ENCODE assay signal across 8 cellular contexts in the genomic region with DNA sequence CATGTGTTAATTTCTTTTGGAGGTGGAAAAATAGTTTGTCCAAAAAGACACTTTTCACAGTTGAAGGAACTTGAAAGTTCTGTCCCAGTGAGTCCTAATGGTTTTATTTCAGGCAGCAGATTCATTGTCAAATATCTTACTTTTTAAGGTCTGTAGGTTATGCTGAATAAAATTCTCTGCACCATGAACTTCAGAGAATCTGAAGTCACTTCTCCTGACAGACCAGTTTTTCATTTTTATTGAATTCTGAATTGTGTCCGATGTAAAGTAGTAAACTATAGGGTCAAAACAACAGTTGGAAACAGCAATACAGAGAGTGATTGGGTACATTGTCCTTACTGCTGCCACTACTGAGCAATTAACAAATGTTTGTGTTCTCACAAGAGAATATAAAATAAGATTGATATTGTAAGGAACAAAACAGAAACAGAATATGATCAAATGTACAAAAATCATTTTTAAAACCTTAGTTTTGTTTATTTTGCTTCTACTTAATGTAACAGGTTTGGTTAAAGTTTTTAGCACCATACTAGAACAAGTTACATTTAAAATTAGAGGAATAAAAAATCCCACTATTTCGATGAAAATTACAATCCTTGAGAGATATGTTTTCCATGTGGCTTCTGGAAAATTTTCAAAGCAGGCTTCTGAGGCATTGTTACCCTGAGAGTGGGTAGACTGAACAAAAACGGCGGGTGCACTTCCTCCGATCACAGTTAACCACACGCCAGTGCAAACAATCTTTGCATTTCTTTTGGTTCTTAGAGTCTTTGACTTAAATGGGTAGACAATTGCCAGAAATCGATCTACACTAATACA. TPM values are rescaled to one million over a fixed set of nuclear protein-coding genes. Genes with fewer than 3 reads are reported as not detected.
DNase-seq lines count a peak whose midpoint lies in the region; ATAC-seq, FAIRE-seq and TF ChIP-seq lines count a peak whose summit lies in the region.

No MANE protein-coding gene starts in this region.

- peak overlapping the region; percentile 97 for H3K27ac Mint-ChIP-seq in activated CD4-positive, alpha-beta memory T cell treated with anti-CD3 and anti-CD28 coated beads for 36 hours
- no peak overlapping the region for H3K27ac Mint-ChIP-seq in stimulated activated memory B cell treated with anti-CD40 and anti-IgM and Interleukin-4, amounts not matched to agents 10 μg/mL and 1 μg/mL and 100 μg/mL, for 72 hours

- CTCF ChIA-PET in activated CD4-positive, alpha-beta memory T cell treated with anti-CD3 and anti-CD28 coated beads for 36 hours (lab: Charles Lee) = no interaction called here

- no peaks in the 10 kb centered on the region for H3K27me3 ChIP-seq in pancreas

- peaks cover 48% of the 10 kb centered on the region for H3K4me1 Mint-ChIP-seq in activated CD4-positive, alpha-beta memory T cell treated with anti-CD3 and anti-CD28 coated beads for 36 hours (ENCODE audit: low read depth)
- no peaks in the 10 kb centered on the region for H3K4me1 Mint-ChIP-seq in stimulated activated memory B cell treated with anti-CD40 and anti-IgM and Interleukin-4, amounts not matched to agents 10 μg/mL and 1 μg/mL and 100 μg/mL, for 72 hours

- H3K9me3 ChIP-seq in pancreas = no peaks in the 10 kb centered on the region

- peak; percentile 42 for DNase-seq in activated CD4-positive, alpha-beta memory T cell treated with anti-CD3 and anti-CD28 coated beads for 36 hours
- DNase-seq in fibroblast of the aortic adventitia (ENCODE audit: low read depth) (peak; percentile 29), pancreas (no peak), retina (no peak)

- H3K4me3 Mint-ChIP-seq in activated CD4-positive, alpha-beta memory T cell treated with anti-CD3 and anti-CD28 coated beads for 36 hours = peak overlapping the region; percentile 94
- H3K4me3 Mint-ChIP-seq in stimulated activated memory B cell treated with anti-CD40 and anti-IgM and Interleukin-4, amounts not matched to agents 10 μg/mL and 1 μg/mL and 100 μg/mL, for 72 hours = no peak overlapping the region

- 18 to 21% methylated on average over 7 of the region's 7 CpGs for WGBS in pancreas, 2 donors

- H3K9me3 Mint-ChIP-seq in activated CD4-positive, alpha-beta memory T cell treated with anti-CD3 and anti-CD28 coated beads for 36 hours = no peaks in the 10 kb centered on the region
- no peaks in the 10 kb centered on the region for H3K9me3 Mint-ChIP-seq in stimulated activated memory B cell treated with anti-CD40 and anti-IgM and Interleukin-4, amounts not matched to agents 10 μg/mL and 1 μg/mL and 100 μg/mL, for 72 hours

- intact Hi-C loops in activated CD4-positive, alpha-beta memory T cell treated with anti-CD3 and anti-CD28 coated beads for 36 hours (cut with micrococcal nuclease) = loop anchor here (1.0 to 5.0 kb wide), 4 partner anchors 8 to 79 kb away; no protein-coding TSS in a partner anchor
- intact Hi-C loops in pancreas (cut with DNase I) = no loop called here

- H3K27ac ChIP-seq in pancreas = peak overlapping the region in 3 of 4 donors; percentile 31 to 79 (median 73)

- peaks cover 0 to 10% (median 6%) of the 10 kb centered on the region in 3 donors for H3K4me1 ChIP-seq in pancreas

- no peaks in the 10 kb centered on the region for H3K27me3 Mint-ChIP-seq in activated CD4-positive, alpha-beta memory T cell treated with anti-CD3 and anti-CD28 coated beads for 36 hours
- no peaks in the 10 kb centered on the region for H3K27me3 Mint-ChIP-seq in stimulated activated memory B cell treated with anti-CD40 and anti-IgM and Interleukin-4, amounts not matched to agents 10 μg/mL and 1 μg/mL and 100 μg/mL, for 72 hours

- peaks cover 9% of the 10 kb centered on the region for H3K36me3 Mint-ChIP-seq in activated CD4-positive, alpha-beta memory T cell treated with anti-CD3 and anti-CD28 coated beads for 36 hours
- peaks cover 46% of the 10 kb centered on the region for H3K36me3 Mint-ChIP-seq in stimulated activated memory B cell treated with anti-CD40 and anti-IgM and Interleukin-4, amounts not matched to agents 10 μg/mL and 1 μg/mL and 100 μg/mL, for 72 hours

- POLR2A ChIA-PET in activated CD4-positive, alpha-beta memory T cell treated with anti-CD3 and anti-CD28 coated beads for 36 hours (lab: Charles Lee) = interaction anchor here (1.0 kb wide), 1 partner anchor 8 kb away, joined by 5 read pairs; no protein-coding TSS in a partner anchor

- ATAC-seq in pancreas = peak; percentile 43 to 70 (median 60)
- ATAC-seq in stimulated activated memory B cell treated with anti-CD40 and anti-IgM and Interleukin-4, amounts not matched to agents 10 μg/mL and 1 μg/mL and 100 μg/mL, for 72 hours = no peak
- no peak for ATAC-seq in GM21526 (IDR thresholded peaks at IDR 0.05; ENCODE audit: low FRiP score, unreplicated experiment)
- no peak for ATAC-seq in GM21737 (IDR thresholded peaks at IDR 0.05; ENCODE audit: unreplicated experiment)

- no peaks in the 10 kb centered on the region for H3K36me3 ChIP-seq in pancreas

- TF ChIP-seq CTCF in fibroblast of the aortic adventitia (IDR thresholded peaks at IDR 0.05; ENCODE audit: insufficient read depth, low read length) (no peak), pancreas (IDR thresholded peaks at IDR 0.05) (no peak)

- H3K4me3 ChIP-seq in GM08714 (ENCODE audit: low read length) (peak overlapping the region; percentile 82), fibroblast of the aortic adventitia (ENCODE audit: low read depth, low read length) (peak overlapping the region; percentile 71), pancreas (peak overlapping the region; percentile 14 to 36 (median 23))

- FAIRE-seq in pancreas (lab: Jason Lieb, UNC) = peak; percentile 57

RNA-seq across cellular contexts. Expression of gene LPAR6, which starts 1.4 kb away (rescaled TPM):
- total RNA-seq in activated CD4-positive, alpha-beta memory T cell treated with anti-CD3 and anti-CD28 coated beads for 36 hours = 1 to 10 TPM; 8.8 TPM
- total RNA-seq in fibroblast of the aortic adventitia (ENCODE audit: low replicate concordance) (0.90 and 11.2 TPM in 2 replicates), pancreas (10 to 100 TPM in 2 of 6 donors, 1 to 10 TPM in 4; 1.9 to 16.0 (median 4.1) TPM)
- 10 to 100 TPM in 1 of 2 donors, 1 to 10 TPM in 1; 8.1 to 10.8 TPM for polyA plus RNA-seq in pancreas

Comparison
In these comparisons a context has a peak if more than half of its experiments do, and no peak if none do; other contexts are left out.
1. H3K4me3 ChIP-seq: peak in every context shown above with its lines; median percentile 82 in GM08714; 71 in fibroblast of the aortic adventitia; 23 in pancreas.
2. DNase-seq: peak in activated CD4-positive, alpha-beta memory T cell treated with anti-CD3 and anti-CD28 coated beads for 36 hours (single experiment) and fibroblast of the aortic adventitia (single experiment); none in pancreas (0 of 6) and retina (single experiment).
3. ATAC-seq: peak in pancreas (4 of 4); none in stimulated activated memory B cell treated with anti-CD40 and anti-IgM and Interleukin-4, amounts not matched to agents 10 μg/mL and 1 μg/mL and 100 μg/mL, for 72 hours (single experiment), GM21526 (single experiment) and GM21737 (single experiment).